In genomic region chr2:231199219-231199618, GRCh38 we compare ENCODE assay signal across 1 cellular context.
TF ChIP-seq lines count a peak whose summit lies in the region.

No MANE protein-coding gene starts in this region.

TF ChIP-seq in H1, 55 proteins besides CTCF, POLR2A, EP300 and RAD21 (continued from another document):
- TF ChIP-seq GABPA (IDR thresholded peaks at IDR 0.05; ENCODE audit: borderline replicate concordance, insufficient read depth, low read length): no peak
- TF ChIP-seq ZNF274 (IDR thresholded peaks at IDR 0.05; ENCODE audit: borderline replicate concordance, extremely low read depth, low read length): no peak
- no peak for TF ChIP-seq SP1 (IDR thresholded peaks at IDR 0.05; ENCODE audit: low read depth, low read length)
- TF ChIP-seq CREB1 (IDR thresholded peaks at IDR 0.05): no peak
- no peak for TF ChIP-seq RXRA (IDR thresholded peaks at IDR 0.05; ENCODE audit: insufficient read depth, low read depth, low read length)
- no peak for TF ChIP-seq BRCA1 (IDR thresholded peaks at IDR 0.05; ENCODE audit: low read depth, low read length)
- no peak for TF ChIP-seq ASH2L (IDR thresholded peaks at IDR 0.05; ENCODE audit: low read length)
- TF ChIP-seq SUZ12 (IDR thresholded peaks at IDR 0.05; ENCODE audit: low read length): no peak
- no peak for TF ChIP-seq CBX5 (IDR thresholded peaks at IDR 0.05; ENCODE audit: low read depth, low read length)
- no peak for TF ChIP-seq FOSL1 (IDR thresholded peaks at IDR 0.05; ENCODE audit: insufficient read depth, low read depth, low read length)
- TF ChIP-seq, protein P1, sequence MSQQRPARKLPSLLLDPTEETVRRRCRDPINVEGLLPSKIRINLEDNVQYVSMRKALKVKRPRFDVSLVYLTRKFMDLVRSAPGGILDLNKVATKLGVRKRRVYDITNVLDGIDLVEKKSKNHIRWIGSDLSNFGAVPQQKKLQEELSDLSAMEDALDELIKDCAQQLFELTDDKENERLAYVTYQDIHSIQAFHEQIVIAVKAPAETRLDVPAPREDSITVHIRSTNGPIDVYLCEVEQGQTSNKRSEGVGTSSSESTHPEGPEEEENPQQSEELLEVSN (IDR thresholded peaks at IDR 0.05): no peak
